In the genomic region with DNA sequence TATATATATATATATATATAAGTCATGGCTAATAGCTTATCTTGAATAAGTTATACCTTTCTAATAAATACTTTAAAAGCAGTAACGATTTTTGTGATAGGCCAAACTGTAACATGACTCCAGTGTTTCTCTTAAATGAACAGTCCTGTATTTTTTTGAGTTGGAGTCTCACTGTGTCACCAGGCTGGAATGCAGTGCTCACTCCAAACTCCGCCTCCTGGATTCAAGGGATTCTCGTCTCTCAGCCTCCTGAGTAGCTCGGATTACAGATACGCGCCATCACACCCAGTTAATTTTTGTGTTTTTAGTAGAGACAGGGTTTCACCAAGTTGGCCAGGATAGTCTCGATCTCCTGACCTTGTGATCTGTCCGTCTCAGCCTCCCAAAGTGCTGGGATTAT, we compare ENCODE assay signal across 20 cellular contexts.
DNase-seq lines count a peak whose midpoint lies in the region; ATAC-seq and TF ChIP-seq lines count a peak whose summit lies in the region.
"Had no signal": no experiment of that assay in that cellular context is flagged by ENCODE, and none has a peak within 500 bp of the region (broad histone marks: within the 10 kb centered on the region; RNA-seq: fewer than 3 reads in every experiment).

No MANE protein-coding gene starts in this region.

- no peaks in the 10 kb centered on the region for H3K27me3 Mint-ChIP-seq in chondrocyte (ENCODE audit: low read depth)
- H3K27me3 Mint-ChIP-seq in naive thymus-derived CD4-positive, alpha-beta T cell: no peaks in the 10 kb centered on the region
- H3K27me3 Mint-ChIP-seq: activated B cell treated with CpG ODN at 0.5 μM for 24 hours, naive B cell had no signal

- no peak overlapping the region for H3K27ac Mint-ChIP-seq in chondrocyte (ENCODE audit: unreplicated experiment)
- H3K27ac Mint-ChIP-seq in naive thymus-derived CD4-positive, alpha-beta T cell: no peak overlapping the region
- H3K27ac Mint-ChIP-seq: activated B cell treated with CpG ODN at 0.5 μM for 24 hours; activated T-helper 1 cell treated with anti-CD3 and anti-CD28 coated beads, Interleukin-12 subunit alpha, Interleukin-12 subunit beta, Interleukin-2, Interleukin-4 antibody, amounts not matched to agents 30 ng/mL and 10 ng/mL and 1 ng/mL, durations not matched to agents 14 hours and 24 hours and 36 hours; endodermal cell; naive B cell had no signal

- no peaks in the 10 kb centered on the region for H3K9me3 ChIP-seq in MG63
- no peaks in the 10 kb centered on the region for H3K9me3 ChIP-seq in naive thymus-derived CD4-positive, alpha-beta T cell (ENCODE audit: control insufficient read depth in 2 of 3, low read length in 3 of 3)
- H3K9me3 ChIP-seq: lower lobe of right lung, pancreas, thoracic aorta had no signal

- H3K4me1 Mint-ChIP-seq in chondrocyte (ENCODE audit: low read depth): peaks cover 6% of the 10 kb centered on the region
- H3K4me1 Mint-ChIP-seq in naive thymus-derived CD4-positive, alpha-beta T cell: no peaks in the 10 kb centered on the region
- H3K4me1 Mint-ChIP-seq: activated B cell treated with CpG ODN at 0.5 μM for 24 hours, endodermal cell, naive B cell had no signal

- intact Hi-C loops in naive thymus-derived CD4-positive, alpha-beta T cell (cut with micrococcal nuclease): no loop called here

- DNase-seq in ELR (ENCODE audit: low read depth): peak; percentile 34
- DNase-seq in MG63: peak; percentile 13
- DNase-seq in chondrocyte (ENCODE audit: low spot score): no peak
- peak; percentile 71 for DNase-seq in left kidney (ENCODE audit: low read depth, low spot score)
- DNase-seq in naive thymus-derived CD4-positive, alpha-beta T cell: no peak
- no peak for DNase-seq in activated CD4-positive, CD25-positive, alpha-beta regulatory T cell treated with anti-CD3 and anti-CD28 coated beads, Interleukin-2, amount 50 U/mL, for 72 hours
- no peak for DNase-seq in NCI-H524 (lab: John Stamatoyannopoulos, UW)
- DNase-seq: activated B cell treated with CpG ODN at 0.5 μM for 24 hours; activated CD8-positive, alpha-beta memory T cell treated with anti-CD3 and anti-CD28 coated beads for 24 hours; central memory CD4-positive, alpha-beta T cell; endodermal cell; lower lobe of right lung; naive B cell; NCI-H1436; pancreas had no signal

- H3K36me3 ChIP-seq in MG63: no peaks in the 10 kb centered on the region
- H3K36me3 ChIP-seq in naive thymus-derived CD4-positive, alpha-beta T cell (ENCODE audit: control insufficient read depth in 2 of 3, insufficient read depth in 3 of 3, low read length in 3 of 3): no peaks in the 10 kb centered on the region
- H3K36me3 ChIP-seq: lower lobe of right lung, pancreas, thoracic aorta had no signal

- H3K4me3 Mint-ChIP-seq in chondrocyte (ENCODE audit: unreplicated experiment): peak overlapping the region; percentile 31
- H3K4me3 Mint-ChIP-seq in naive thymus-derived CD4-positive, alpha-beta T cell: no peak overlapping the region
- H3K4me3 Mint-ChIP-seq: activated B cell treated with CpG ODN at 0.5 μM for 24 hours; activated T-helper 1 cell treated with anti-CD3 and anti-CD28 coated beads, Interleukin-12 subunit alpha, Interleukin-12 subunit beta, Interleukin-2, Interleukin-4 antibody, amounts not matched to agents 30 ng/mL and 10 ng/mL and 1 ng/mL, durations not matched to agents 14 hours and 24 hours and 36 hours; endodermal cell; naive B cell had no signal

- H3K27me3 ChIP-seq in MG63: no peaks in the 10 kb centered on the region
- H3K27me3 ChIP-seq in naive thymus-derived CD4-positive, alpha-beta T cell (ENCODE audit: control insufficient read depth in 2 of 2, insufficient read depth in 2 of 2, low read length in 2 of 2): no peaks in the 10 kb centered on the region
- H3K27me3 ChIP-seq: pancreas had no signal

- CTCF ChIA-PET in naive thymus-derived CD4-positive, alpha-beta T cell (lab: Charles Lee): no interaction called here

- H3K9me3 Mint-ChIP-seq in chondrocyte (ENCODE audit: low read depth): no peaks in the 10 kb centered on the region
- H3K9me3 Mint-ChIP-seq in naive thymus-derived CD4-positive, alpha-beta T cell: peaks cover 0 to 4% (median 0%) of the 10 kb centered on the region in 11 donors
- H3K9me3 Mint-ChIP-seq: activated T-helper 1 cell treated with anti-CD3 and anti-CD28 coated beads, Interleukin-12 subunit alpha, Interleukin-12 subunit beta, Interleukin-2, Interleukin-4 antibody, amounts not matched to agents 30 ng/mL and 10 ng/mL and 1 ng/mL, durations not matched to agents 14 hours and 24 hours and 36 hours had no signal

- no peak overlapping the region for H3K4me3 ChIP-seq in MG63
- H3K4me3 ChIP-seq in naive thymus-derived CD4-positive, alpha-beta T cell (ENCODE audit: low read length): no peak overlapping the region
- H3K4me3 ChIP-seq: lower lobe of right lung, pancreas, thoracic aorta had no signal

- no peaks in the 10 kb centered on the region for H3K36me3 Mint-ChIP-seq in chondrocyte (ENCODE audit: low read depth)
- H3K36me3 Mint-ChIP-seq in naive thymus-derived CD4-positive, alpha-beta T cell: no peaks in the 10 kb centered on the region
- H3K36me3 Mint-ChIP-seq: naive B cell had no signal

- no peak overlapping the region for H3K27ac ChIP-seq in naive thymus-derived CD4-positive, alpha-beta T cell (ENCODE audit: low read depth, low read length)
- H3K27ac ChIP-seq: HL-60, lower lobe of right lung, pancreas, thoracic aorta had no signal

- no peak for TF ChIP-seq CTCF in chondrocyte (IDR thresholded peaks at IDR 0.05)

- POLR2A ChIA-PET in naive thymus-derived CD4-positive, alpha-beta T cell (lab: Charles Lee): no interaction called here

- no peak for ATAC-seq in HG03196 (IDR thresholded peaks at IDR 0.05; ENCODE audit: unreplicated experiment)
- no peak for ATAC-seq in naive thymus-derived CD4-positive, alpha-beta T cell
- ATAC-seq: lower lobe of right lung, pancreas, Right ventricle myocardium inferior had no signal

- no peaks in the 10 kb centered on the region for H3K4me1 ChIP-seq in naive thymus-derived CD4-positive, alpha-beta T cell (ENCODE audit: control insufficient read depth in 2 of 2, insufficient read depth in 2 of 2, low read length in 2 of 2)
- H3K4me1 ChIP-seq: lower lobe of right lung, pancreas had no signal

Comparison
In these comparisons a context has a peak if more than half of its experiments do, and no peak if none do; other contexts are left out.
1. DNase-seq: peak in ELR (single experiment), MG63 (single experiment) and left kidney (single experiment); none in chondrocyte (single experiment), naive thymus-derived CD4-positive, alpha-beta T cell (0 of 9), activated CD4-positive, CD25-positive, alpha-beta regulatory T cell treated with anti-CD3 and anti-CD28 coated beads, Interleukin-2, amount 50 U/mL, for 72 hours (single experiment) and NCI-H524 (0 of 2).